ENCODE assay signal across 9 cellular contexts in the genomic region with DNA sequence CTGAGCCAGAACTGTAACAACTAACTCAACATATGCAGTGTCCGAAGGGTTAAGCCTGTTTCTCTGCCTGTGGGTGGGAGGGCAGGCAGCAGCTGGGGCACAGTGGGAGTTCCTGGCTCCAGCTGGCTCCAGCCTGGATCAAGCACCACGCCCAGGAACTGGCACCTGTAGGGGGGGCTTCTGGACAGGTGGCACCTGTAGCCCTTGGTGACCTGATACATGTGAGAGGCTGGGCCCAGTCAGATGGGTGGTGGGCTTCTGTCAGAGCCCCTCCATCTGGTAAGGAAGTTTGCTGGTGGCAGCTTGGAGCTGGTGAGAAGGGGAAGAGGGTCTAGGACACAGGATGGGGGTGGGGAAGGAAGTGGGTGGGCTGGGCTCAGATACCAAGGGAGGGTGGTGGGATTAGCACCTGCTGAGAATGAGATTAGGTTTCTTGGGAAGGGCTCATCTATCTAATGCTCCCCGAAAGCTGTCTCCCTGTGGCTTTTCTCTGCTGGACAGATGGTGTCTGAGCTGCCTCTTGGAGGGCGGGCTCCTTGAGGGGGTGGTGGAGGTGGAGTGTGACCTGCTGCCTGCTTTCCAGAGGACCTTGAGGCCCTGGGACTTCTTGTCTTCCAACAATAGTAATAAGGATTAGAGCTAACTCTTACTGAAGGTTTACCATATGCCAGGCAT. TPM values are rescaled to one million over a fixed set of nuclear protein-coding genes. Genes with fewer than 3 reads are reported as not detected.
DNase-seq lines count a peak whose midpoint lies in the region; ATAC-seq and TF ChIP-seq lines count a peak whose summit lies in the region.
"Had no signal": no experiment of that assay in that cellular context is flagged by ENCODE, and none has a peak within 500 bp of the region (broad histone marks: within the 10 kb centered on the region; RNA-seq: fewer than 3 reads in every experiment).

No MANE protein-coding gene starts in this region.

- dilution Hi-C loops in IMR-90 (cut with HindIII; ENCODE audit: low sequenced_read_pairs, unreplicated experiment) = no loop called here

- no peaks in the 10 kb centered on the region for H3K27me3 ChIP-seq in BLaER1 treated with 17β-estradiol and CSF1 and Interleukin-3, amounts not matched to agents 10 nM and 100 nM
- no peaks in the 10 kb centered on the region for H3K27me3 ChIP-seq in IMR-90 (ENCODE audit: control insufficient read depth, insufficient read depth, low read length)
- H3K27me3 ChIP-seq in WERI-Rb-1 (ENCODE audit: insufficient read depth, low read depth, severe bottlenecking) = no peaks in the 10 kb centered on the region

- peaks cover 0 to 34% (median 13%) of the 10 kb centered on the region in 11 experiments; a peak in 12 of 22 replicates for H4K20me1 ChIP-seq in BLaER1 treated with 17β-estradiol and CSF1 and Interleukin-3, amounts not matched to agents 10 nM and 100 nM
- H4K20me1 ChIP-seq in IMR-90 (ENCODE audit: insufficient read depth, low read length) = no peaks in the 10 kb centered on the region; the same call in 1 of the 2 replicates

- POLR2A ChIA-PET in IMR-90 (lab: Charles Lee; ENCODE audit: unreplicated experiment) = no interaction called here

- TF ChIP-seq CTCF in IMR-90 (conservative IDR thresholded peaks at IDR 0.05; ENCODE audit: low read depth, low read length) = no peak
- TF ChIP-seq CTCF in WERI-Rb-1 (IDR thresholded peaks at IDR 0.05; ENCODE audit: low read depth, low read length) = 0 out of 2 replicates have a peak, but pooled peaks have one; percentile 2
- TF ChIP-seq CTCF in omental fat pad (IDR thresholded peaks at IDR 0.05) = no peak

- no peak overlapping the region for H4K91ac ChIP-seq in IMR-90 (ENCODE audit: insufficient read depth, low read depth, low read length)

- H4K8ac ChIP-seq in IMR-90 (ENCODE audit: low read depth in 2 of 2, low read length in 2 of 2) = no peak overlapping the region; a peak in 1 of 4 replicates

- H3K18ac ChIP-seq in IMR-90 (ENCODE audit: low read depth, low read length) = no peak overlapping the region

- CTCF ChIA-PET in IMR-90 (lab: Yijun Ruan, JAX) = interaction anchor here (0.6 kb wide), 1 partner anchor 79 kb away, joined by 3 read pairs; no protein-coding TSS in a partner anchor

- H3K9me1 ChIP-seq in IMR-90 (ENCODE audit: insufficient read depth, low read length) = peaks cover 30% of the 10 kb centered on the region

- no peak overlapping the region for H3K4me3 ChIP-seq in BLaER1 treated with 17β-estradiol and CSF1 and Interleukin-3, amounts not matched to agents 10 nM and 100 nM
- H3K4me3 ChIP-seq in IMR-90 (ENCODE audit: insufficient read depth, low read depth, low read length) (no peak overlapping the region), WERI-Rb-1 (ENCODE audit: low read depth, low read length) (no peak overlapping the region)

- peaks cover 39 to 84% (median 67%) of the 10 kb centered on the region in 11 experiments; a peak in 21 of 22 replicates for H3K36me3 ChIP-seq in BLaER1 treated with 17β-estradiol and CSF1 and Interleukin-3, amounts not matched to agents 10 nM and 100 nM
- H3K36me3 ChIP-seq in IMR-90 (ENCODE audit: control insufficient read depth, insufficient read depth, low read length) (peaks cover 5% of the 10 kb centered on the region), WERI-Rb-1 (peaks cover 74% of the 10 kb centered on the region)

- peak overlapping the region; percentile 88 for H3K4ac ChIP-seq in IMR-90 (ENCODE audit: low read depth, low read length)

- BruUV-seq in IMR-90 (replicated peaks; lab: Mats Ljungman, UMichigan) = no TSS peak

- TF ChIP-seq RAD21 in IMR-90 (IDR thresholded peaks at IDR 0.05; ENCODE audit: low read length) = no peak

- peaks cover 49 to 89% (median 73%) of the 10 kb centered on the region in 10 experiments for H3K4me1 ChIP-seq in BLaER1 treated with 17β-estradiol and CSF1 and Interleukin-3, amounts not matched to agents 10 nM and 100 nM
- H3K4me1 ChIP-seq in IMR-90 (ENCODE audit: control insufficient read depth, insufficient read depth, low read length) = peaks cover 25% of the 10 kb centered on the region

- H3K9me3 Mint-ChIP-seq in memory B cell = no peaks in the 10 kb centered on the region

- H2AFZ ChIP-seq in IMR-90 (replicated peaks; ENCODE audit: low read length, poor library complexity) = no peak overlapping the region

- no peak overlapping the region for H4K5ac ChIP-seq in IMR-90 (ENCODE audit: low read depth, low read length)

- peak overlapping the region in 10 of 11 experiments; percentile 5 to 56 (median 44); a peak in 14 of 22 replicates for H3K27ac ChIP-seq in BLaER1 treated with 17β-estradiol and CSF1 and Interleukin-3, amounts not matched to agents 10 nM and 100 nM
- H3K27ac ChIP-seq in IMR-90 (ENCODE audit: insufficient read depth, low read length) = no peak overlapping the region
- peak overlapping the region; percentile 93 for H3K27ac ChIP-seq in WERI-Rb-1

- H3K9ac ChIP-seq in BLaER1 treated with 17β-estradiol and CSF1 and Interleukin-3, amounts not matched to agents 10 nM and 100 nM = peak overlapping the region in 6 of 11 experiments; percentile 6 to 60 (median 36); a peak in 7 of 22 replicates
- no peak overlapping the region for H3K9ac ChIP-seq in IMR-90 (ENCODE audit: low read depth, low read length)

- peaks cover 7% of the 10 kb centered on the region for H3K36me3 Mint-ChIP-seq in memory B cell

- H3K56ac ChIP-seq in IMR-90 (ENCODE audit: extremely low read depth, insufficient read depth, low read length) = no peak overlapping the region

- H3K27me3 Mint-ChIP-seq in memory B cell = no peaks in the 10 kb centered on the region

- peak overlapping the region; percentile 42 for H3K27ac Mint-ChIP-seq in memory B cell

- H2AK9ac ChIP-seq in IMR-90 (replicated peaks; ENCODE audit: low read depth, low read length, poor library complexity) = no peak overlapping the region

- H3K4me1 Mint-ChIP-seq in memory B cell = peaks cover 24% of the 10 kb centered on the region

- 0 out of 3 replicates have a peak overlapping the region, but pooled peaks have one; percentile 97 for H2BK15ac ChIP-seq in IMR-90 (ENCODE audit: low read depth, low read length)

- intact Hi-C loops in IMR-90 (cut with micrococcal nuclease) = no loop called here

- no peaks in the 10 kb centered on the region for H3K9me3 ChIP-seq in BLaER1 treated with 17β-estradiol and CSF1 and Interleukin-3, amounts not matched to agents 10 nM and 100 nM (replicated peaks in 1 of 11)
- no peaks in the 10 kb centered on the region for H3K9me3 ChIP-seq in IMR-90 (ENCODE audit: control insufficient read depth, insufficient read depth, low read length)
- H3K9me3 ChIP-seq in WERI-Rb-1 (ENCODE audit: severe bottlenecking) = no peaks in the 10 kb centered on the region

- 61% methylated on average over 2 of the region's 4 CpGs; no CpG with 5 or more reads in 1 of the 2 experiments for WGBS in IMR-90 (ENCODE audit: extremely low coverage in 2 of 2, insufficient read length in 1 of 2), 2 experiments

- no peak overlapping the region for H2BK20ac ChIP-seq in IMR-90 (ENCODE audit: low read depth, low read length)

- peak overlapping the region; percentile 40; the same call in 1 of the 2 replicates for H2AK5ac ChIP-seq in IMR-90 (ENCODE audit: low read depth, low read length)

- peak overlapping the region; percentile 47; the same call in 1 of the 2 replicates for H3K23ac ChIP-seq in IMR-90 (ENCODE audit: low read depth, low read length)

- in situ Hi-C loops in IMR-90 (cut with MboI; ENCODE audit: low sequenced_read_pairs) = no loop called here

- H3K14ac ChIP-seq in IMR-90 (replicated peaks; ENCODE audit: low read depth, low read length) = peak overlapping the region; percentile 72; the same call in 1 of the 2 replicates

- peaks cover 47 to 80% of the 10 kb centered on the region in 2 experiments for H3K79me1 ChIP-seq in IMR-90 (ENCODE audit: low read depth in 1 of 2, low read length in 2 of 2)

- no peak overlapping the region for H2BK5ac ChIP-seq in IMR-90 (ENCODE audit: low read depth, low read length, poor library complexity, severe bottlenecking)

- no peak overlapping the region for H3K4me3 Mint-ChIP-seq in memory B cell

- TF ChIP-seq POLR2A in IMR-90 (IDR thresholded peaks at IDR 0.05; ENCODE audit: low read depth, low read length) = no peak

- peak overlapping the region; percentile 14; the same call in 1 of the 2 replicates for H2BK120ac ChIP-seq in IMR-90 (ENCODE audit: low read depth, low read length)

- ATAC-seq in IMR-90 (ENCODE audit: low read depth) (no peak), memory B cell (ENCODE audit: low read depth) (no peak), GM21515 (IDR thresholded peaks at IDR 0.05; ENCODE audit: unreplicated experiment) (no peak), GM18873 (IDR thresholded peaks at IDR 0.05; ENCODE audit: low FRiP score, unreplicated experiment) (no peak), omental fat pad (ENCODE audit: low FRiP score) (no peak)

- peak overlapping the region; percentile 47 to 90 (median 76) for H3K4me2 ChIP-seq in BLaER1 treated with 17β-estradiol and CSF1 and Interleukin-3, amounts not matched to agents 10 nM and 100 nM
- no peak overlapping the region for H3K4me2 ChIP-seq in IMR-90 (ENCODE audit: low read depth, low read length)

- DNase-seq in IMR-90 (no peak), WERI-Rb-1 (peak; percentile 98), memory B cell (ENCODE audit: low spot score in 2 of 2) (no peak), NCI-H187 (lab: John Stamatoyannopoulos, UW) (no peak), omental fat pad (ENCODE audit: low spot score) (no peak)

TF ChIP-seq in IMR-90, 13 proteins besides CTCF, POLR2A, EP300 and RAD21 (continues in another document):
- TF ChIP-seq FOS (IDR thresholded peaks at IDR 0.05; ENCODE audit: low read depth, low read length) (no peak), MAZ (IDR thresholded peaks at IDR 0.05; ENCODE audit: borderline replicate concordance, low read depth, low read length) (no peak)

RNA-seq across cellular contexts. Expression of a gene that starts 28.5 kb away (rescaled TPM):
- total RNA-seq in IMR-90 (2012; rRNA removed) = 41.9 and 45.5 TPM in 2 replicates
- 40.2 and 41.9 TPM in 2 replicates for polyA plus RNA-seq in IMR-90 (2012; rRNA removed)
- 44.9 and 47.2 TPM in 2 replicates for polyA plus RNA-seq in IMR-90 (2012; cell fraction: cytosol; rRNA removed)
- polyA plus RNA-seq in IMR-90 (2012; cell fraction: nucleus; rRNA removed; ENCODE audit: low replicate concordance) = 22.6 and 23.8 TPM in 2 replicates
- 100 to 1,000 TPM in 2 of 4 donors, 10 to 100 TPM in 2; 65.0 to 140 (median 112) TPM for total RNA-seq in omental fat pad

RNA-seq across cellular contexts. Expression of a gene that starts 45.0 kb away (rescaled TPM):
- total RNA-seq in IMR-90 (2012; rRNA removed) (72.2 and 82.2 TPM in 2 replicates), omental fat pad (1 to 10 TPM in 2 of 4 donors, under 1 TPM in 2; 0.82 to 4.8 (median 0.97) TPM)
- polyA plus RNA-seq in IMR-90 (2012; rRNA removed) = 27.6 and 28.5 TPM in 2 replicates
- 4.8 and 19.2 TPM in 2 replicates for polyA plus RNA-seq in IMR-90 (2012; cell fraction: cytosol; rRNA removed)
- 3.2 and 12.0 TPM in 2 replicates for polyA plus RNA-seq in IMR-90 (2012; cell fraction: nucleus; rRNA removed; ENCODE audit: low replicate concordance)

RNA-seq across cellular contexts. Expression of a gene that starts 56.4 kb away (rescaled TPM):
- total RNA-seq in IMR-90 (2012; rRNA removed) (not detected in 2 replicates), omental fat pad (10 to 100 TPM in 1 of 4 donors, 1 to 10 TPM in 2, not detected in 1; 1.0 to 17.0 (median 1.8) TPM)
- not detected in 2 replicates for polyA plus RNA-seq in IMR-90 (2012; rRNA removed)
- polyA plus RNA-seq in IMR-90 (2012; cell fraction: cytosol; rRNA removed) = not detected in 2 replicates
- polyA plus RNA-seq in IMR-90 (2012; cell fraction: nucleus; rRNA removed; ENCODE audit: low replicate concordance) = not detected in 2 replicates
- total RNA-seq: renal cortical epithelial cell had no signal

Comparison
In these comparisons a context has a peak if more than half of its experiments do, and no peak if none do; other contexts are left out.
1. RNA of a gene that starts 45.0 kb away (total RNA-seq): 72.2 to 82.2 TPM in IMR-90; 0.82 to 4.8 TPM in omental fat pad; every median in the first group is over 10 times any median in the second.